In the genomic region with DNA sequence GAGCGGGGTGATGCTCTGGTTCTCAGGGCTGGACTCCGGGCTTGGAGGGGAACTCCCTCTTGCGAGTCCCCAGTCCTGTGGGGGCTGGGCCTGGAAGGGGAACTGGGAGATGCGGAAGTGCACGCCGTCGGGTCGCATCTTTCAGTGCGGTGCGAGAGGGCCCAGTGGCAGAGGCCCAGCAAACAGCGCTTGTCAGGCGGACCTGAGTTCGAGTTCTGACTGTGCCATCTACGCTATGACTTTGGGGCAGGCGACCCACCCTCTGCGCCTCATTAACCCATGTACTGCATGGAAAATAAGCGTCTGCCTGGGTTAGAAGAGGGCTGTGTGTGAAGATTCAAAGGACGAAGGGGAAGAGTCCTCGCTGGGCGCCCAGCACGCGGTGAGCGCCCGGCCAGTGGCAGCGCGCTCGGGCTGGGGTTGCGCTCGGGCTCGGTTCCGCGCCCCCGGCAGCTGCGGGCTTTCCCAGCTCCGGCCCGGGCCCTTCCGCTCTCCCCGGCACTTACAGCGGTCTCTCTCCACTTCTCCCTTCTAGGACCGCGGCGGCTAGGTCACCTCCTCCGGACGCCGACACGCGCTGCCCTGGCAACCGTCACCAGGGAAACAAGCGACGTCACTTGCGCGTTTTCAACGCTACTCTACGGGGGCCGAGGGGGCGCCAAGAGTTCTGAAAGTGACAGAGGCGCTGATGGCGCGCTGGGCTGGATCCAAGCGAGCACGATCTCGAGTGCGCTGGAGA, we compare ENCODE assay signal across 8 cellular contexts. TPM values are rescaled to one million over a fixed set of nuclear protein-coding genes. Genes with fewer than 3 reads are reported as not detected.
A peak's percentile ranks its signal among the peaks of the same experiment; 100 is the strongest.
DNase-seq lines count a peak whose midpoint lies in the region; ATAC-seq and TF ChIP-seq lines count a peak whose summit lies in the region.

A gene with protein sequence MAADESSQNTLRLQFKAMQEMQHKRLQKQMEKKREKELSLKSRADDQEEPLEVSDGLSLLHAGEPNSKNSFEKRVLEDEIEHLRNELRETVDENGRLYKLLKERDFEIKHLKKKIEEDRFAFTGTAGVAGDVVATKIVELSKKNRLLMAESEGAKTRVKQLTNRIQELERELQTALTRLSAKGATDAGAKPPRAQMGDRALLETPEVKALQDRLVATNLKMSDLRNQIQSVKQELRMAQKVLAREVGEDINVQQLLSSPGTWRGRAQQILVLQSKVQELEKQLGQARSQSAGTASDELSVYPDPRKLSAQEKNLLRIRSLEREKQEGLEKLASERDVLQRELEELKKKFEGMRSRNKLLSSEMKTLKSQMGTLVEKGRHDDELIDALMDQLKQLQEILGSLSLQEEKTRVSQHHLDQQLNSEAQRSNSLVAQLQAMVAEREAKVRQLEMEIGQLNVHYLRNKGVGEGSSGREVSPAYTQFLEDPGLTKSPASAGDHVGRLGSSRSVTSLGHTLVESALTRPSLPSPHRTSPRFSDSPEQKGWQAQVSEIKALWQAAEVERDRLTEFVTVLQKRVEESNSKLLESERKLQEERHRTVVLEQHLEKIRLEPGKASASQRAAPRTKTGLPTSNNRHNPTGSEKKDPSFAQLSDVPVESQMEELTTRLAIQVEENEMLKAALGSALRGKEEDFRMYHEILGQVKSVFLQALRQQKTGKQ (minus strand): TSS at position 584 of the 739 bp plus-strand sequence. CDS start 14,908 bp downstream, outside the sequence.

- no peaks in the 10 kb centered on the region for H4K20me1 ChIP-seq in KMS-11 (ENCODE audit: insufficient read depth)

- H3K36me3 ChIP-seq in KMS-11 (ENCODE audit: insufficient read depth): no peaks in the 10 kb centered on the region
- no peaks in the 10 kb centered on the region for H3K36me3 ChIP-seq in SJCRH30

- H3K9ac ChIP-seq in KMS-11: peak within 1 kb of the TSS; percentile 56

- no peaks in the 10 kb centered on the region for H3K4me1 ChIP-seq in KMS-11 (ENCODE audit: low read depth, poor library complexity, severe bottlenecking)
- H3K4me1 ChIP-seq in SJCRH30: no peaks in the 10 kb centered on the region

- H3K27me3 ChIP-seq in KMS-11 (ENCODE audit: insufficient read depth, low read depth) (no peaks in the 10 kb centered on the region), SJCRH30 (no peaks in the 10 kb centered on the region)

- no peaks in the 10 kb centered on the region for H3K27me3 Mint-ChIP-seq in activated naive CD4-positive, alpha-beta T cell treated with anti-CD3 and anti-CD28 coated beads for 36 hours (ENCODE audit: low read depth)

- H3K4me1 Mint-ChIP-seq in activated naive CD4-positive, alpha-beta T cell treated with anti-CD3 and anti-CD28 coated beads for 36 hours (ENCODE audit: low read depth): peaks cover 10% of the 10 kb centered on the region

- peak within 1 kb of the TSS; percentile 69 for H2AFZ ChIP-seq in KMS-11 (ENCODE audit: low read depth)

- peaks cover 3% of the 10 kb centered on the region for H3K9me3 Mint-ChIP-seq in activated naive CD4-positive, alpha-beta T cell treated with anti-CD3 and anti-CD28 coated beads for 36 hours

- peak within 1 kb of the TSS; percentile 44 for H3K4me2 ChIP-seq in KMS-11

- intact Hi-C loops in activated naive CD4-positive, alpha-beta T cell treated with anti-CD3 and anti-CD28 coated beads for 36 hours (cut with micrococcal nuclease): loop anchor here (1.0 to 2.0 kb wide), 3 partner anchors 32 to 191 kb away; a partner anchor contains a TSS

- H3K4me3 ChIP-seq in KMS-11 (IDR thresholded peaks at IDR 0.05; ENCODE audit: insufficient read depth, low read depth, low read length) (peak within 1 kb of the TSS; percentile 47), SJCRH30 (peak within 1 kb of the TSS; percentile 58)

- H3K27ac ChIP-seq in KMS-11 (peak within 1 kb of the TSS; percentile 46; the same call in 1 of the 2 replicates), SJCRH30 (peak within 1 kb of the TSS; percentile 15; the same call in 1 of the 2 replicates)

- peak; percentile 99 for ATAC-seq in GM21619 (IDR thresholded peaks at IDR 0.05; ENCODE audit: unreplicated experiment)

- no peaks in the 10 kb centered on the region for H3K9me3 ChIP-seq in SJCRH30 (replicated peaks)

- DNase-seq in DMS79 treated with DMSO at 0.1 percent for 48 hours (lab: John Stamatoyannopoulos, UW): peak; percentile 60
- DNase-seq in SJCRH30: peak; percentile 80 to 82
- DNase-seq in activated naive CD4-positive, alpha-beta T cell treated with anti-CD3 and anti-CD28 coated beads for 36 hours: peak; percentile 96
- DNase-seq in glomerular visceral epithelial cell (ENCODE audit: extremely low spot score): peak; percentile 78
- DNase-seq in nucleus accumbens (lab: John Stamatoyannopoulos, UW): peak in 55 of 56 donors; percentile 41 to 97 (median 87)
- peak; percentile 93 for DNase-seq in superior temporal gyrus (ENCODE audit: extremely low spot score)

- peak within 1 kb of the TSS; percentile 4 for H3K27ac Mint-ChIP-seq in activated naive CD4-positive, alpha-beta T cell treated with anti-CD3 and anti-CD28 coated beads for 36 hours

- H3K36me3 Mint-ChIP-seq in activated naive CD4-positive, alpha-beta T cell treated with anti-CD3 and anti-CD28 coated beads for 36 hours (ENCODE audit: low read depth): no peaks in the 10 kb centered on the region

- H3K4me3 Mint-ChIP-seq in activated naive CD4-positive, alpha-beta T cell treated with anti-CD3 and anti-CD28 coated beads for 36 hours: peak within 1 kb of the TSS; percentile 78

- no peak for TF ChIP-seq CTCF in KMS-11 (conservative IDR thresholded peaks at IDR 0.05; ENCODE audit: low read depth, low read length)

- no peaks in the 10 kb centered on the region for H3K79me2 ChIP-seq in KMS-11 (ENCODE audit: insufficient read depth, low read depth)

- CTCF ChIA-PET in activated naive CD4-positive, alpha-beta T cell treated with anti-CD3 and anti-CD28 coated beads for 36 hours (lab: Charles Lee): no interaction called here

RNA-seq across cellular contexts. Expression of the gene that starts here (rescaled TPM):
- 0.33 and 0.34 TPM in 2 replicates for total RNA-seq in SJCRH30 (2014; rRNA removed; shearing (Covaris generic))
- under 1 TPM in 1 of 2 experiments, not detected in 1; 0.31 TPM for total RNA-seq in activated naive CD4-positive, alpha-beta T cell treated with anti-CD3 and anti-CD28 coated beads for 36 hours

Comparison
In these comparisons a context has a peak if more than half of its experiments do, and no peak if none do; other contexts are left out.
1. Peak in every context shown above with its lines: DNase-seq, ATAC-seq, H3K4me3 ChIP-seq and H3K27ac ChIP-seq.
2. Peak in DNase-seq, H3K4me3 ChIP-seq and H3K27ac ChIP-seq in SJCRH30; RNA of the gene not detected or under 1 TPM.
3. Peak in DNase-seq in activated naive CD4-positive, alpha-beta T cell treated with anti-CD3 and anti-CD28 coated beads for 36 hours; RNA of the gene not detected or under 1 TPM.